Comparison of ENCODE assay signal across 37 cellular contexts in genomic region chr3:155334215-155334896, GRCh38. TPM values are rescaled to one million over a fixed set of nuclear protein-coding genes. Genes with fewer than 3 reads are reported as not detected.
"Had no signal": no experiment of that assay in that cellular context is flagged by ENCODE, and none has a peak within 500 bp of the region (broad histone marks: within the 10 kb centered on the region; RNA-seq: fewer than 3 reads in every experiment).

No MANE protein-coding gene starts in this region.

- H3K9me3 ChIP-seq: adrenal gland, heart left ventricle, neutrophil, ovary, prostate gland, sigmoid colon, uterus had no signal

- H3K36me3 ChIP-seq: adrenal gland, heart left ventricle, neutrophil, ovary, prostate gland, sigmoid colon, uterus, WERI-Rb-1 had no signal

- DNase-seq: activated CD4-positive, alpha-beta memory T cell treated with anti-CD3 and anti-CD28 coated beads, Interleukin-2, amount 10 ng/mL, durations not matched to agents 7 days and 5 days; activated CD4-positive, alpha-beta T cell treated with anti-CD3 and anti-CD28 coated beads for 48 hours; activated T-cell treated with anti-CD3 and anti-CD28 coated beads, Interleukin-2, amount 50 U/mL, for 48 hours; aorta; cortex of kidney; effector memory CD8-positive, alpha-beta T cell; foreskin fibroblast; heart left ventricle; hypothalamus; kidney; left colon; mammary epithelial cell; naive B cell; nephron progenitor cell; ovary; retina; sigmoid colon; small intestine; stimulated activated CD4-positive, alpha-beta T cell treated with anti-CD3 and anti-CD28 coated beads, Interleukin-4, amount 100 ng/mL, for 24 hours; T1000; uterus; WERI-Rb-1 had no signal

- H3K27me3 ChIP-seq: adrenal gland, heart left ventricle, neutrophil, ovary, sigmoid colon, uterus had no signal

- ATAC-seq: activated CD4-positive, CD25-positive, alpha-beta regulatory T cell treated with anti-CD3 and anti-CD28 coated beads, Interleukin-2, amount 50 U/mL, for 24 hours; effector memory CD8-positive, alpha-beta T cell; esophagus mucosa; left colon had no signal

- H3K4me3 ChIP-seq: adrenal gland, heart left ventricle, ovary, prostate gland, sigmoid colon, uterus had no signal

- H3K9me3 Mint-ChIP-seq: activated CD4-positive, alpha-beta memory T cell treated with anti-CD3 and anti-CD28 coated beads, Interleukin-2, amount 10 ng/mL, durations not matched to agents 7 days and 5 days; activated naive CD4-positive, alpha-beta T cell treated with anti-CD3 and anti-CD28 coated beads, Interleukin-2, amount 50 U/mL, for 72 hours; activated T-helper 2 cell treated with anti-CD3 and anti-CD28 coated beads, Interferon-gamma antibody, Interleukin-2, Interleukin-4, amounts not matched to agents 10 μg/mL and 5 μg/mL and 100 μg/mL, durations not matched to agents 14 hours and 24 hours and 36 hours; effector memory CD8-positive, alpha-beta T cell; immature natural killer cell; naive B cell; nephron progenitor cell; stimulated activated effector memory CD8-positive, alpha-beta T cell treated with anti-CD3 and anti-CD28 coated beads, Interleukin-12 subunit alpha, Interleukin-12 subunit beta, amount 100 ng/mL, for 72 hours; stimulated activated naive CD8-positive, alpha-beta T cell treated with anti-CD3 and anti-CD28 coated beads, Interleukin-15, Interleukin-2, amounts not matched to agents 100 ng/mL and 50 ng/mL, for 24 hours; type B pancreatic cell had no signal

- H3K4me3 Mint-ChIP-seq: activated CD4-positive, alpha-beta memory T cell treated with anti-CD3 and anti-CD28 coated beads, Interleukin-2, amount 10 ng/mL, durations not matched to agents 7 days and 5 days; activated CD8-positive, alpha-beta memory T cell treated with anti-CD3 and anti-CD28 coated beads, Interleukin-2, amount 10 ng/mL, durations not matched to agents 7 days and 5 days; effector memory CD8-positive, alpha-beta T cell; naive B cell; nephron progenitor cell; stimulated activated effector memory CD8-positive, alpha-beta T cell treated with anti-CD3 and anti-CD28 coated beads, Interleukin-12 subunit alpha, Interleukin-12 subunit beta, amount 100 ng/mL, for 72 hours; stimulated activated naive CD8-positive, alpha-beta T cell treated with anti-CD3 and anti-CD28 coated beads, Interleukin-15, Interleukin-2, amounts not matched to agents 100 ng/mL and 50 ng/mL, for 24 hours; type B pancreatic cell had no signal

- H3K4me1 Mint-ChIP-seq: stimulated activated effector memory CD8-positive, alpha-beta T cell treated with anti-CD3 and anti-CD28 coated beads, Interleukin-12 subunit alpha, Interleukin-12 subunit beta, amount 100 ng/mL, for 72 hours had no signal

- H3K4me1 ChIP-seq: adrenal gland, prostate gland, sigmoid colon, uterus had no signal

- H3K27ac Mint-ChIP-seq: activated CD4-positive, alpha-beta memory T cell treated with anti-CD3 and anti-CD28 coated beads, Interleukin-2, amount 10 ng/mL, durations not matched to agents 7 days and 5 days; activated CD8-positive, alpha-beta memory T cell treated with anti-CD3 and anti-CD28 coated beads, Interleukin-2, amount 10 ng/mL, durations not matched to agents 7 days and 5 days; activated naive CD4-positive, alpha-beta T cell treated with anti-CD3 and anti-CD28 coated beads, Interleukin-2, amount 50 U/mL, for 72 hours; activated T-helper 2 cell treated with anti-CD3 and anti-CD28 coated beads, Interferon-gamma antibody, Interleukin-2, Interleukin-4, amounts not matched to agents 10 μg/mL and 5 μg/mL and 100 μg/mL, durations not matched to agents 14 hours and 24 hours and 36 hours; effector memory CD8-positive, alpha-beta T cell; nephron progenitor cell; stimulated activated effector memory CD8-positive, alpha-beta T cell treated with anti-CD3 and anti-CD28 coated beads, Interleukin-12 subunit alpha, Interleukin-12 subunit beta, amount 100 ng/mL, for 72 hours; stimulated activated naive CD8-positive, alpha-beta T cell treated with anti-CD3 and anti-CD28 coated beads, Interleukin-15, Interleukin-2, amounts not matched to agents 100 ng/mL and 50 ng/mL, for 24 hours; type B pancreatic cell had no signal

- H3K27ac ChIP-seq: adrenal gland, heart left ventricle, neutrophil, ovary, prostate gland, sigmoid colon, uterus, WERI-Rb-1 had no signal

- H3K27me3 Mint-ChIP-seq: effector memory CD8-positive, alpha-beta T cell; naive B cell had no signal

- H3K36me3 Mint-ChIP-seq: activated CD8-positive, alpha-beta memory T cell treated with anti-CD3 and anti-CD28 coated beads, Interleukin-2, amount 10 ng/mL, durations not matched to agents 7 days and 5 days; activated naive CD4-positive, alpha-beta T cell treated with anti-CD3 and anti-CD28 coated beads, Interleukin-2, amount 50 U/mL, for 72 hours; immature natural killer cell; naive B cell; stimulated activated effector memory CD8-positive, alpha-beta T cell treated with anti-CD3 and anti-CD28 coated beads, Interleukin-12 subunit alpha, Interleukin-12 subunit beta, amount 100 ng/mL, for 72 hours; type B pancreatic cell had no signal

- FAIRE-seq: kidney, small intestine had no signal

RNA-seq across cellular contexts. Expression of gene STRIT1, which starts 40.9 kb away (rescaled TPM):
- total RNA-seq: activated CD4-positive, alpha-beta memory T cell treated with anti-CD3 and anti-CD28 coated beads, Interleukin-2, amount 10 ng/mL, durations not matched to agents 7 days and 5 days; activated CD8-positive, alpha-beta memory T cell treated with anti-CD3 and anti-CD28 coated beads, Interleukin-2, amount 10 ng/mL, durations not matched to agents 7 days and 5 days; activated naive CD4-positive, alpha-beta T cell treated with anti-CD3 and anti-CD28 coated beads, Interleukin-2, amount 50 U/mL, for 72 hours; activated T-helper 2 cell treated with anti-CD3 and anti-CD28 coated beads, Interferon-gamma antibody, Interleukin-2, Interleukin-4, amounts not matched to agents 10 μg/mL and 5 μg/mL and 100 μg/mL, durations not matched to agents 14 hours and 24 hours and 36 hours; aorta; chondrocyte; esophagus mucosa; kidney; left colon; liver; mammary epithelial cell; ovary; sigmoid colon; subcutaneous adipose tissue; uterus had no signal
